ENCODE assay signal across 9 cellular contexts in the genomic region with DNA sequence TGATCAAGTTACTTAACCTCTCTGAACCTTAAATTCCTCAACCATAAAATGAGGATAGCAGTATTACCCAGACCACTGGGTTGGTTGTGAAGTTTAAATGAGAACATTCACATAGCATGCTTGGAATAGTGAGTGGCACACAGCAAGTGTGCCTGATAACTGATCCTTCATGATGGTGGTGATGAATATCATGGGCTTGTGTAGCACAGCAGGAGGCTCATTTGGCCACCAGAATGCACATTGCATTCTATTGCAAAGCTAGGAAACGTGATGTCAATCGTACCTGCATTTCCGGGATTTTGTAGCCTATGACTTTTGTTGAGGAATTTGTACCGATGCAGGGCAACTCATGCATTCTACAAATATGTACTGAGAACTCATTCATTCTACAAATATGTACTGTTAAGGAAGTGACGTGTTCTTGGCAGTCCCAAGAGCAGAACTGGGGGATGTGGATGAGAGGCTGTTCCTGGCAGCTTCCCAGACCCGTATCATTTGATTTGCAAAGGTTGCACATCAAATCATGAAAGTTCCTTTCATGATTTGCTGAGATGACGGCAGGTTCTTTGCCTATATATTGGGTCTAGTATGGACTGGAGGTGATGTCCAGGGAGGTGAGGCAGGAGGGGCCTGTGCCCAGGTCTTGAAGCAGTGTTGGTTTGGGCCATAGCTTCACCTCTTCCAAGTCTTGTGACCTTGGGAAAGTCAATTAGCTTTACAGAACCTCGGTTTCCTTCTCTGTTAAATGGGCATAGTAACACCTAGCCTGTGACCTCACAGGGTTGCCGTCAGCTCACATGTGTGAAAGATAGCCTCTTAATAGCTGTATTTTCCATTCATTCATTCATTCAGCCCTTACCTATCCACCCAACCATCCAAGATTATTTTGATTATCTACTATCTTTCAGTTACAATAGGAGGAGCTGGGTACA.
A peak's percentile ranks its signal among the peaks of the same experiment; 100 is the strongest.
DNase-seq lines count a peak whose midpoint lies in the region; ATAC-seq, FAIRE-seq and TF ChIP-seq lines count a peak whose summit lies in the region.
"Had no signal": no experiment of that assay in that cellular context is flagged by ENCODE, and none has a peak within 500 bp of the region (broad histone marks: within the 10 kb centered on the region; RNA-seq: fewer than 3 reads in every experiment).

No MANE protein-coding gene starts in this region.

- no peaks in the 10 kb centered on the region for H3K9me3 ChIP-seq in mucosa of stomach (ENCODE audit: control insufficient read depth, low read length)

- H3K4me1 ChIP-seq in mucosa of stomach (ENCODE audit: control insufficient read depth, insufficient read depth, low read length), result peaks cover 47% of the 10 kb centered on the region

- H3K4me3 ChIP-seq in AG09309 (ENCODE audit: control insufficient read depth, low read depth, low read length), result no peak overlapping the region
- no peak overlapping the region for H3K4me3 ChIP-seq in mucosa of stomach (ENCODE audit: low read length)

- no peak for FAIRE-seq in GM12891 (lab: Jason Lieb, UNC)
- FAIRE-seq: G401.6 had no signal

- H3K27me3 ChIP-seq in mucosa of stomach (ENCODE audit: control insufficient read depth, insufficient read depth, low read length), result no peaks in the 10 kb centered on the region

- no peak for TF ChIP-seq CTCF in AG09309 (IDR thresholded peaks at IDR 0.05; ENCODE audit: control insufficient read depth, insufficient read depth, low read depth, low read length, missing control alignments)

- peak overlapping the region; percentile 59 for H3K9ac ChIP-seq in mucosa of stomach (ENCODE audit: low read length)

- no peak for TF ChIP-seq POLR2A in GM12891 (IDR thresholded peaks at IDR 0.05; ENCODE audit: low read depth, low read length)

- peak; percentile 94 for DNase-seq in AG09309 (ENCODE audit: low read depth)
- peak; percentile 98 for DNase-seq in NCI-H226
- peak; percentile 91 for DNase-seq in dedifferentiated amniotic fluid mesenchymal stem cell (ENCODE audit: extremely low spot score)
- DNase-seq in SIG-M5 treated with dmso at 0.1 percent for 504 hours (lab: John Stamatoyannopoulos, UW; ENCODE audit: unreplicated experiment), result no peak
- DNase-seq in GM12891 (ENCODE audit: insufficient read length, low spot score), result no peak
- DNase-seq in activated effector memory CD4-positive, alpha-beta T cell treated with Interleukin-2 at 50 U/mL for 16 hours, result no peak

- no peak for ATAC-seq in GM21619 (IDR thresholded peaks at IDR 0.05; ENCODE audit: unreplicated experiment)

- no peaks in the 10 kb centered on the region for H3K36me3 ChIP-seq in mucosa of stomach (ENCODE audit: control insufficient read depth, insufficient read depth, low read length)

TF ChIP-seq in GM12891, 5 proteins besides CTCF, POLR2A, EP300 and RAD21:
- TF ChIP-seq POU2F2 (IDR thresholded peaks at IDR 0.05; ENCODE audit: low read depth, low read length) (no peak), SPI1 (IDR thresholded peaks at IDR 0.05; ENCODE audit: low read depth, low read length) (no peak), PAX5 (IDR thresholded peaks at IDR 0.05; ENCODE audit: insufficient read depth, low read length, severe bottlenecking) (no peak), POLR2AphosphoS5 (IDR thresholded peaks at IDR 0.05; ENCODE audit: low read depth, low read length) (no peak), TAF1 (IDR thresholded peaks at IDR 0.05; ENCODE audit: low read depth, low read length) (no peak)

Comparison
In these comparisons a context has a peak if more than half of its experiments do, and no peak if none do; other contexts are left out.
1. DNase-seq: peak in AG09309 (single experiment), NCI-H226 (single experiment) and dedifferentiated amniotic fluid mesenchymal stem cell (single experiment); none in SIG-M5 treated with dmso at 0.1 percent for 504 hours (single experiment), GM12891 (single experiment) and activated effector memory CD4-positive, alpha-beta T cell treated with Interleukin-2 at 50 U/mL for 16 hours (single experiment).